Comparison of ENCODE assay signal across 7 cellular contexts in the genomic region with DNA sequence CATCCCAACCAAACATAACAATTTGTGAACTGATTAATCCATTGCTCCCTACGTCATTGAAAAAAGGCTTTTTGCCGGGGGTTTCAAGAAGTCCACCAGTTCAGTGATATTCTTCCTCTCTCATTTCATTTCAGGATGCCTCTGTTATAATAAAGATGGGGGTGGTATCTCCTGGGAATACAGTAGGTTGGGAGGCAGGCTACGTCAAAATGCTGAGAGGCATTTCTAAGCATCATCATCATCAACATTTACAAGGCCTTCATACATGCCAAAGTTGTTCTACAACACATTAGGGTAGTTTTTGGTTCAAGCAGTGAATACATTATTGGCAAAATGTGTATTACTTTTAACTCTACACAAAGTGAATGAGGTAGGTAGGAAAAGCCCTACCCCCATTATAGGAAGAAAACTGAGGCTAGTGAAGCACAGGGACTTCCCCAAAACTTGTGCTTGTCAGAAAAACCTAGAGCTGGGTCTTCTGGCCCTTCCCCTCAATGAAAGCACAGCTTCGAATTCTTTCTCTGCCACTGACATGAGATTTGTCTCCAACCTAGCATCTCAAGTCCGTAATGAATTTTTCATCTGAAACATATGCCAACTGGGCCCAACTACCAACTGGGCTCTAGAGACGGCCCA. TPM values are rescaled to one million over a fixed set of nuclear protein-coding genes. Genes with fewer than 3 reads are reported as not detected.
DNase-seq lines count a peak whose midpoint lies in the region; ATAC-seq and TF ChIP-seq lines count a peak whose summit lies in the region.

No MANE protein-coding gene starts in this region.

- TF ChIP-seq POLR2A in spleen (IDR thresholded peaks at IDR 0.05), result no peak

- H3K4me1 ChIP-seq in SJCRH30, result no peaks in the 10 kb centered on the region
- no peaks in the 10 kb centered on the region for H3K4me1 ChIP-seq in foreskin keratinocyte
- H3K4me1 ChIP-seq in spleen, result peaks cover 14 to 40% (median 36%) of the 10 kb centered on the region in 6 donors

- ATAC-seq in GM18870 (IDR thresholded peaks at IDR 0.05; ENCODE audit: unreplicated experiment) (peak; percentile 9), HG02759 (IDR thresholded peaks at IDR 0.05; ENCODE audit: unreplicated experiment) (peak; percentile 11), foreskin keratinocyte (no peak)

- WGBS in spleen, 5 donors, result 35 to 46% (median 41%) methylated on average over 6 of the region's 6 CpGs

- H3K9me3 ChIP-seq in SJCRH30 (replicated peaks) (no peaks in the 10 kb centered on the region), spleen (no peaks in the 10 kb centered on the region)

- intact Hi-C loops in spleen (cut with DNase I; ENCODE audit: low total_unique reads), result loop anchor here (5.0 to 10.0 kb wide), 2 partner anchors 518 to 785 kb away; a partner anchor contains a TSS

- no peaks in the 10 kb centered on the region for H3K36me3 ChIP-seq in SJCRH30
- H3K36me3 ChIP-seq in spleen, result no peaks in the 10 kb centered on the region

- DNase-seq in SJCRH30 (no peak), foreskin keratinocyte (no peak), spleen (no peak), DMS 273 (lab: John Stamatoyannopoulos, UW; ENCODE audit: unreplicated experiment) (no peak), COR-L47 (lab: John Stamatoyannopoulos, UW) (no peak)

- H3K27me3 ChIP-seq in SJCRH30, result no peaks in the 10 kb centered on the region
- H3K27me3 ChIP-seq in foreskin keratinocyte, result peaks cover 27% of the 10 kb centered on the region
- peaks cover 7 to 37% (median 29%) of the 10 kb centered on the region in 7 donors for H3K27me3 ChIP-seq in spleen (replicated peaks in 1 of 7)

- H3K27ac ChIP-seq in SJCRH30 (peak overlapping the region; percentile 78), foreskin keratinocyte (peak overlapping the region; percentile 82), spleen (peak overlapping the region; percentile 87 to 96 (median 94))

- H3K4me3 ChIP-seq in SJCRH30, result peak overlapping the region; percentile 92
- peak overlapping the region; percentile 44 to 85 (median 64) for H3K4me3 ChIP-seq in spleen

- no peak for TF ChIP-seq CTCF in foreskin keratinocyte (conservative IDR thresholded peaks at IDR 0.05)
- TF ChIP-seq CTCF in spleen (IDR thresholded peaks at IDR 0.05 in 8 of 11, conservative IDR thresholded peaks at IDR 0.05 in 3 of 11), result no peak

RNA-seq across cellular contexts. Expression of a gene that starts 11.3 kb away (rescaled TPM):
- 1.5 and 1.8 TPM in 2 replicates for total RNA-seq in SJCRH30 (2014; rRNA removed; shearing (Covaris generic))
- total RNA-seq in foreskin keratinocyte, result 0.14 and 0.18 TPM in 2 replicates
- polyA plus RNA-seq in foreskin keratinocyte, result 0.09 and 0.18 TPM in 2 replicates
- under 1 TPM in 2 of 7 donors, not detected in 5; 0.23 to 0.32 TPM for total RNA-seq in spleen
- polyA plus RNA-seq in spleen, result 1 to 10 TPM in 1 of 3 donors, under 1 TPM in 2; 0.04 to 1.4 (median 0.13) TPM
